In genomic region chr2:240962371-240963064, GRCh38 we compare ENCODE assay signal across 12 cellular contexts. TPM values are rescaled to one million over a fixed set of nuclear protein-coding genes. Genes with fewer than 3 reads are reported as not detected.
DNase-seq lines count a peak whose midpoint lies in the region; ATAC-seq and TF ChIP-seq lines count a peak whose summit lies in the region.
"Had no signal": no experiment of that assay in that cellular context is flagged by ENCODE, and none has a peak within 500 bp of the region (broad histone marks: within the 10 kb centered on the region; RNA-seq: fewer than 3 reads in every experiment).

No MANE protein-coding gene starts in this region.

- no peaks in the 10 kb centered on the region for H3K27me3 ChIP-seq in BE2C
- H3K27me3 ChIP-seq in neural progenitor cell: no peaks in the 10 kb centered on the region

- peak overlapping the region; percentile 76 for H3K4me3 Mint-ChIP-seq in neural progenitor cell
- H3K4me3 Mint-ChIP-seq: CD8-positive, alpha-beta memory T cell had no signal

- no peak overlapping the region for H3K9ac ChIP-seq in neural progenitor cell

- peaks cover 2% of the 10 kb centered on the region for H3K27me3 Mint-ChIP-seq in neural progenitor cell (ENCODE audit: insufficient read depth, low read depth)

- peak overlapping the region; percentile 50 for H2AFZ ChIP-seq in neural progenitor cell (replicated peaks)

- H3K79me2 ChIP-seq in neural progenitor cell (ENCODE audit: low read depth): no peaks in the 10 kb centered on the region

- H3K9me3 Mint-ChIP-seq in neural progenitor cell: no peaks in the 10 kb centered on the region
- H3K9me3 Mint-ChIP-seq: CD8-positive, alpha-beta memory T cell had no signal

- peaks cover 5% of the 10 kb centered on the region for H3F3A ChIP-seq in neural progenitor cell (ENCODE audit: low read depth)

- H3K4me3 ChIP-seq in BE2C (ENCODE audit: low read depth, low read length) (no peak overlapping the region), fibroblast of pulmonary artery (replicated peaks; ENCODE audit: low read depth, low read length) (no peak overlapping the region), neural progenitor cell (no peak overlapping the region)

- TF ChIP-seq CTCF in BE2C (IDR thresholded peaks at IDR 0.05; ENCODE audit: low read depth, low read length): no peak
- TF ChIP-seq CTCF in RWPE1 (conservative IDR thresholded peaks at IDR 0.05; ENCODE audit: low read depth): no peak
- TF ChIP-seq CTCF in fibroblast of pulmonary artery (IDR thresholded peaks at IDR 0.05; ENCODE audit: low read length, missing control alignments): no peak
- no peak for TF ChIP-seq CTCF in neural progenitor cell (IDR thresholded peaks at IDR 0.05)

- H4K20me1 ChIP-seq in neural progenitor cell (ENCODE audit: low read depth): no peaks in the 10 kb centered on the region

- POLR2A ChIA-PET in RWPE1 (lab: Yijun Ruan, JAX; ENCODE audit: low non-redundant PET): no interaction called here

- H3K27ac ChIP-seq in RWPE1 (peak overlapping the region; percentile 14; the same call in 1 of the 2 replicates), neural progenitor cell (peak overlapping the region; percentile 63)

- ATAC-seq in GM19463 (IDR thresholded peaks at IDR 0.05; ENCODE audit: unreplicated experiment) (no peak), GM21390 (IDR thresholded peaks at IDR 0.05; ENCODE audit: unreplicated experiment) (no peak)

- H3K4me1 Mint-ChIP-seq in neural progenitor cell: peaks cover 13% of the 10 kb centered on the region
- H3K4me1 Mint-ChIP-seq: CD8-positive, alpha-beta memory T cell had no signal

- H3K27ac Mint-ChIP-seq in neural progenitor cell: peak overlapping the region; percentile 99
- H3K27ac Mint-ChIP-seq: CD8-positive, alpha-beta memory T cell had no signal

- H3K36me3 ChIP-seq in BE2C (no peaks in the 10 kb centered on the region), neural progenitor cell (no peaks in the 10 kb centered on the region)

- DNase-seq in BE2C (peak; percentile 35), RWPE1 (ENCODE audit: low spot score) (no peak), fibroblast of pulmonary artery (ENCODE audit: low read depth) (peak; percentile 29), neural progenitor cell (ENCODE audit: low spot score) (peak; percentile 67)
- DNase-seq in stimulated activated CD4-positive, alpha-beta T cell treated with anti-CD3 and anti-CD28 coated beads, Interleukin-15, amount 100 ng/mL, for 24 hours: no peak
- no peak for DNase-seq in activated CD4-positive, alpha-beta T cell treated with anti-CD3 and anti-CD28 coated beads, Interleukin-2, amount 50 U/mL, for 1 hour
- DNase-seq: amniotic stem cell, NCI-H1694 treated with DMSO at 0.1 percent for 48 hours, T1000 had no signal

- H3K4me2 ChIP-seq in neural progenitor cell: peak overlapping the region; percentile 31

- no peaks in the 10 kb centered on the region for H3K36me3 Mint-ChIP-seq in neural progenitor cell
- H3K36me3 Mint-ChIP-seq: CD8-positive, alpha-beta memory T cell had no signal

- H3K9me3 ChIP-seq in BE2C (no peaks in the 10 kb centered on the region), neural progenitor cell (ENCODE audit: low read depth) (no peaks in the 10 kb centered on the region)

- peaks cover 14% of the 10 kb centered on the region for H3K4me1 ChIP-seq in BE2C
- H3K4me1 ChIP-seq in neural progenitor cell: peaks cover 11% of the 10 kb centered on the region

- CTCF ChIA-PET in RWPE1 (lab: Yijun Ruan, JAX): no interaction called here

RNA-seq across cellular contexts. Expression of gene SNED1, which starts 35.9 kb away (rescaled TPM):
- polyA plus RNA-seq in BE2C (2012; ENCODE audit: insufficient read depth, insufficient read length, low read depth): 1.6 TPM
- 0.11 and 0.31 TPM in 2 replicates for total RNA-seq in neural progenitor cell (ENCODE audit: low replicate concordance)

RNA-seq across cellular contexts. Expression of gene CROCC2, which starts 56.4 kb away (rescaled TPM):
- not detected for polyA plus RNA-seq in BE2C (2012; ENCODE audit: insufficient read depth, insufficient read length, low read depth)
- total RNA-seq in neural progenitor cell (ENCODE audit: low replicate concordance): not detected in 2 replicates
- total RNA-seq: CD8-positive, alpha-beta memory T cell had no signal
- polyA plus RNA-seq: CD8-positive, alpha-beta memory T cell had no signal

Comparison
In these comparisons a context has a peak if more than half of its experiments do, and no peak if none do; other contexts are left out.
1. DNase-seq: peak in BE2C (single experiment), fibroblast of pulmonary artery (single experiment) and neural progenitor cell (single experiment); none in RWPE1 (single experiment), stimulated activated CD4-positive, alpha-beta T cell treated with anti-CD3 and anti-CD28 coated beads, Interleukin-15, amount 100 ng/mL, for 24 hours (single experiment) and activated CD4-positive, alpha-beta T cell treated with anti-CD3 and anti-CD28 coated beads, Interleukin-2, amount 50 U/mL, for 1 hour (single experiment).